In the genomic region with DNA sequence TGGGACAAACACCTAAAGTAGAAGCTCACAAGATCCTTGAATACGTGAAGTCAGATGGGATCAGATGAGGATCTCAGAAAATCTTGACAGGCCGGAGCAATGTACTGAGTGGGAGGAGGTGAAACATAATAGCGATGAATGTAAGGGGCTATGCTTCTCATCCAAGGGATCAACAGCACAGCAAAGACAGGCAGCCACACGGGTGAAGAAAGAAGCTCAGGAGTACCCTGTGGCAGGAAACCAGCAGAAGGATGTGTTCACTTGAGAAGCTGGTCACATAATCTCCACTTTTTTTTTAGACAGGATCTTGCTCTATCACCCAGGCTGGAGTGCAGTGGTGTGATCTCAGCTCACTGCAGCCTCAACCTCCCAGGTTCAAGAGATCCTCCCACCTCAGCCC, we compare ENCODE assay signal across 20 cellular contexts.
"Had no signal": no experiment of that assay in that cellular context is flagged by ENCODE, and none has a peak within 500 bp of the region (broad histone marks: within the 10 kb centered on the region; RNA-seq: fewer than 3 reads in every experiment).

No MANE protein-coding gene starts in this region.

- H2AFZ ChIP-seq: PC-9 had no signal

- H3K36me3 ChIP-seq: ascending aorta had no signal

- FAIRE-seq: bronchial epithelial cell had no signal

- H3K9me3 ChIP-seq: ascending aorta, body of pancreas had no signal

- ATAC-seq: activated CD4-positive, alpha-beta T cell treated with anti-CD3 and anti-CD28 coated beads for 36 hours; activated CD8-positive, alpha-beta T cell treated with anti-CD3 and anti-CD28 coated beads for 36 hours; activated naive CD8-positive, alpha-beta T cell treated with anti-CD3 and anti-CD28 coated beads, Interleukin-2, amount 50 U/mL, for 24 hours; body of pancreas; T-cell had no signal

- H3K27ac ChIP-seq: ascending aorta, body of pancreas, coronary artery, PC-9, VCaP had no signal

- DNase-seq: activated CD4-positive, alpha-beta T cell treated with anti-CD3 and anti-CD28 coated beads for 36 hours; activated CD8-positive, alpha-beta memory T cell treated with anti-CD3 and anti-CD28 coated beads, Interleukin-2, amount 50 U/mL, for 4 hours; activated CD8-positive, alpha-beta T cell treated with anti-CD3 and anti-CD28 coated beads for 36 hours; activated naive CD4-positive, alpha-beta T cell treated with anti-CD3 and anti-CD28 coated beads, Interleukin-2, amount 50 U/mL, for 16 hours; activated naive CD8-positive, alpha-beta T cell treated with anti-CD3 and anti-CD28 coated beads, Interleukin-2, amount 50 U/mL, for 24 hours; amniotic stem cell; body of pancreas; central memory CD4-positive, alpha-beta T cell; Karpas-422; MM.1S; NCI-H1105 treated with DMSO at 0.1 percent for 48 hours; NCI-H1436 treated with DMSO at 0.1 percent for 48 hours; NCI-H2081 treated with DMSO at 0.1 percent for 48 hours; PC-9; SHP77 treated with DMSO at 0.1 percent for 48 hours; T-cell had no signal

- H3K4me3 ChIP-seq: ascending aorta, body of pancreas, coronary artery, PC-9 had no signal

- H3K27me3 ChIP-seq: ascending aorta, body of pancreas had no signal

- H3K4me1 ChIP-seq: ascending aorta, body of pancreas had no signal

- H3K4me2 ChIP-seq: PC-9 had no signal
